1 cellular context compared by ENCODE assay signal in genomic region chr9:35646583-35647265, GRCh38.
TF ChIP-seq lines count a peak whose summit lies in the region.

No MANE protein-coding gene starts in this region.

TF ChIP-seq in HepG2, 621 proteins besides CTCF, POLR2A, EP300 and RAD21 (continued from another document and continues in another):
- TF ChIP-seq KIAA2018 (CRISPR knock-in tag; IDR thresholded peaks at IDR 0.05; ENCODE audit: borderline replicate concordance) (no peak), DNMT1 (CRISPR knock-in tag; IDR thresholded peaks at IDR 0.05) (0 out of 2 replicates have a peak, but pooled peaks have one; percentile 32), HOMEZ (CRISPR knock-in tag; IDR thresholded peaks at IDR 0.05; ENCODE audit: low read depth) (no peak), ZNF292 (CRISPR knock-in tag; IDR thresholded peaks at IDR 0.05; ENCODE audit: borderline replicate concordance, low read depth) (no peak), RBM22 (optimal IDR thresholded peaks at IDR 0.05; ENCODE audit: low read length) (no peak), SNAPC2 (CRISPR knock-in tag; IDR thresholded peaks at IDR 0.05) (peak; percentile 84; the same call in 1 of the 2 replicates), CSRNP1 (CRISPR knock-in tag; IDR thresholded peaks at IDR 0.05) (0 out of 2 replicates have a peak, but pooled peaks have one; percentile 43), ZNF225 (CRISPR knock-in tag; IDR thresholded peaks at IDR 0.05) (peak; percentile 15; the same call in 1 of the 2 replicates), SKIL (CRISPR knock-in tag; IDR thresholded peaks at IDR 0.05; ENCODE audit: borderline replicate concordance) (no peak), ATM (IDR thresholded peaks at IDR 0.05; ENCODE audit: borderline replicate concordance) (no peak), ZNF607 (CRISPR knock-in tag; IDR thresholded peaks at IDR 0.05; ENCODE audit: borderline replicate concordance) (peak; percentile 63; the same call in 1 of the 2 replicates), NR0B2 (CRISPR knock-in tag; IDR thresholded peaks at IDR 0.05) (no peak), ATRX (CRISPR knock-in tag; IDR thresholded peaks at IDR 0.05; ENCODE audit: borderline replicate concordance) (no peak), SRF (IDR thresholded peaks at IDR 0.05; ENCODE audit: low read depth, low read length) (peak; percentile 16; the same call in 1 of the 2 replicates), YEATS2 (CRISPR knock-in tag; IDR thresholded peaks at IDR 0.05; ENCODE audit: borderline replicate concordance) (peak; percentile 74; the same call in 1 of the 2 replicates), DDIT3 (CRISPR knock-in tag; IDR thresholded peaks at IDR 0.05) (no peak), GZF1 (CRISPR knock-in tag; IDR thresholded peaks at IDR 0.05) (no peak; the same call in 1 of the 2 replicates), ZNF570 (CRISPR knock-in tag; IDR thresholded peaks at IDR 0.05; ENCODE audit: borderline replicate concordance) (no peak), KDM4B (CRISPR knock-in tag; IDR thresholded peaks at IDR 0.05) (no peak), TARDBP (CRISPR knock-in tag; IDR thresholded peaks at IDR 0.05) (no peak), KLF11 (CRISPR knock-in tag; IDR thresholded peaks at IDR 0.05) (0 out of 2 replicates have a peak, but pooled peaks have one; percentile 26), ZNF883 (CRISPR knock-in tag; IDR thresholded peaks at IDR 0.05; ENCODE audit: not compliant biosample characterization) (no peak), KDM6A (CRISPR knock-in tag; IDR thresholded peaks at IDR 0.05; ENCODE audit: low read depth) (no peak), PLRG1 (conservative IDR thresholded peaks at IDR 0.05) (no peak), SIN3A (IDR thresholded peaks at IDR 0.05; ENCODE audit: borderline replicate concordance, low read depth, low read length) (no peak), ZNF597 (CRISPR knock-in tag; IDR thresholded peaks at IDR 0.05) (0 out of 2 replicates have a peak, but pooled peaks have one; percentile 40), FOXP4 (CRISPR knock-in tag; IDR thresholded peaks at IDR 0.05) (peak; percentile 29; the same call in 1 of the 2 replicates), NAIF1 (CRISPR knock-in tag; IDR thresholded peaks at IDR 0.05; ENCODE audit: borderline replicate concordance) (peak; percentile 64; the same call in 1 of the 2 replicates), GTF2F1 (IDR thresholded peaks at IDR 0.05; ENCODE audit: low read length) (no peak), AGO1 (IDR thresholded peaks at IDR 0.05; ENCODE audit: low read depth, low read length, poor library complexity, severe bottlenecking) (no peak), ZNF574 (CRISPR knock-in tag; IDR thresholded peaks at IDR 0.05) (peak; percentile 95), SATB2 (CRISPR knock-in tag; IDR thresholded peaks at IDR 0.05) (no peak), ZNF33A (CRISPR knock-in tag; IDR thresholded peaks at IDR 0.05; ENCODE audit: borderline replicate concordance) (peak; percentile 22; the same call in 1 of the 2 replicates), SKI (IDR thresholded peaks at IDR 0.05; ENCODE audit: partially characterized antibody) (no peak), IRX3 (CRISPR knock-in tag; IDR thresholded peaks at IDR 0.05; ENCODE audit: borderline replicate concordance, low read depth) (no peak), TAF1 (CRISPR knock-in tag; IDR thresholded peaks at IDR 0.05) (peak; percentile 53)
